Comparison of ENCODE assay signal across 9 cellular contexts in genomic region chr3:58116161-58116955, GRCh38.
A peak's percentile ranks its signal among the peaks of the same experiment; 100 is the strongest.
DNase-seq lines count a peak whose midpoint lies in the region; ATAC-seq and TF ChIP-seq lines count a peak whose summit lies in the region.
"Had no signal": no experiment of that assay in that cellular context is flagged by ENCODE, and none has a peak within 500 bp of the region (broad histone marks: within the 10 kb centered on the region; RNA-seq: fewer than 3 reads in every experiment).

No MANE protein-coding gene starts in this region.

- no peak for TF ChIP-seq CTCF in HFFc6 (IDR thresholded peaks at IDR 0.05)

- ATAC-seq in GM19438 (IDR thresholded peaks at IDR 0.05; ENCODE audit: low read depth, unreplicated experiment) (peak; percentile 50), HG03442 (IDR thresholded peaks at IDR 0.05; ENCODE audit: unreplicated experiment) (peak; percentile 66)
- peak; percentile 66 to 74 for ATAC-seq in natural killer cell treated with Interleukin-12 subunit alpha and Interleukin-12 subunit beta and Interleukin-15 and Interleukin-18, amount 100 ng/mL, for 72 hours
- ATAC-seq: K562 had no signal

- H3K27ac Mint-ChIP-seq in natural killer cell treated with Interleukin-12 subunit alpha and Interleukin-12 subunit beta and Interleukin-15 and Interleukin-18, amount 100 ng/mL, for 72 hours, result no peak overlapping the region
- H3K27ac Mint-ChIP-seq in HFFc6, result no peak overlapping the region

- H3K27me3 Mint-ChIP-seq in natural killer cell treated with Interleukin-12 subunit alpha and Interleukin-12 subunit beta and Interleukin-15 and Interleukin-18, amount 100 ng/mL, for 72 hours, result no peaks in the 10 kb centered on the region
- H3K27me3 Mint-ChIP-seq in HFFc6 (ENCODE audit: insufficient read depth), result peaks cover 10% of the 10 kb centered on the region

- peak; percentile 49 for DNase-seq in activated T-cell treated with anti-CD3 and anti-CD28 coated beads, Interleukin-2, amount 50 U/mL, for 1 hour
- DNase-seq in natural killer cell treated with Interleukin-12 subunit alpha and Interleukin-12 subunit beta and Interleukin-15 and Interleukin-18, amount 100 ng/mL, for 72 hours (ENCODE audit: low spot score), result no peak
- DNase-seq in HuH-7 (ENCODE audit: low spot score) (no peak), HFFc6 (no peak), 8988T (no peak), NCI-H187 (lab: John Stamatoyannopoulos, UW) (no peak)

- peaks cover 6% of the 10 kb centered on the region for H3K36me3 Mint-ChIP-seq in natural killer cell treated with Interleukin-12 subunit alpha and Interleukin-12 subunit beta and Interleukin-15 and Interleukin-18, amount 100 ng/mL, for 72 hours
- H3K36me3 Mint-ChIP-seq in HFFc6 (ENCODE audit: low read depth), result peaks cover 35% of the 10 kb centered on the region

- H3K9me3 Mint-ChIP-seq in natural killer cell treated with Interleukin-12 subunit alpha and Interleukin-12 subunit beta and Interleukin-15 and Interleukin-18, amount 100 ng/mL, for 72 hours, result no peaks in the 10 kb centered on the region
- H3K9me3 Mint-ChIP-seq in HFFc6, result no peaks in the 10 kb centered on the region

- no peak overlapping the region for H3K4me3 Mint-ChIP-seq in natural killer cell treated with Interleukin-12 subunit alpha and Interleukin-12 subunit beta and Interleukin-15 and Interleukin-18, amount 100 ng/mL, for 72 hours
- no peak overlapping the region for H3K4me3 Mint-ChIP-seq in HFFc6

- H3K4me1 Mint-ChIP-seq in natural killer cell treated with Interleukin-12 subunit alpha and Interleukin-12 subunit beta and Interleukin-15 and Interleukin-18, amount 100 ng/mL, for 72 hours (ENCODE audit: low read depth in 2 of 2), result peaks cover 6 to 9% of the 10 kb centered on the region in 2 donors
- H3K4me1 Mint-ChIP-seq in HFFc6 (ENCODE audit: low read depth), result peaks cover 15% of the 10 kb centered on the region
